In the genomic region with DNA sequence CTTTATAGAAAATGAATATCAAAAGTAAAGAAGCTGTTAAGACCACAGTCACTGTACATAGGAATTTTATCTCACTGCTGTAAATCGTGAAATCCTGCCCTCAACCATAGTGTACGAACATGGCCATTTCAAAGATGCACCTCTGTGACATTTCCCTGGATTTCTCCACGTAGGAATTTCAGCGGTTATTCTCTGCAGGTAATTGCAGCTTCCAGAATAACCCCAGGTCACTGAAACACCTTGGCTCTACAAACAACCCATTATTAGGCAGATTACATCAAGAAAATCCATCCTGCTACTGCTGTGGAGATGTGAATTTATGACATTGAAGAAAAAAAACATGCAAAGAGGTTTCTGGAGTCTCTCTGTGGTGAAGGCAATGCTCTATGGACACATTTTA, we compare ENCODE assay signal across 19 cellular contexts.
"Had no signal": no experiment of that assay in that cellular context is flagged by ENCODE, and none has a peak within 500 bp of the region (broad histone marks: within the 10 kb centered on the region; RNA-seq: fewer than 3 reads in every experiment).

No MANE protein-coding gene starts in this region.

- DNase-seq: dermis blood vessel endothelial cell; dorsolateral prefrontal cortex; effector CD4-positive, alpha-beta T cell; effector memory CD4-positive, alpha-beta T cell; foreskin keratinocyte; heart left ventricle; hypothalamus; immature natural killer cell; left cardiac atrium; left lung; left ventricle myocardium superior; lower lobe of right lung; mesenchymal stem cell; mucosa of descending colon had no signal

- H3K4me2 ChIP-seq: hepatocyte had no signal

- H3K79me2 ChIP-seq: hepatocyte had no signal

- ATAC-seq: foreskin keratinocyte, gastroesophageal sphincter, heart left ventricle, left cardiac atrium, left lung, left ventricle myocardium superior, lower lobe of right lung, mucosa of descending colon had no signal

- H3K4me1 ChIP-seq: esophagus muscularis mucosa, foreskin keratinocyte, gastroesophageal sphincter, heart left ventricle, left lung, lower lobe of right lung had no signal

- H3K27ac Mint-ChIP-seq: mesothelial cell of epicardium had no signal

- H3K9me3 ChIP-seq: esophagus muscularis mucosa, gastroesophageal sphincter, left lung, lower lobe of right lung, mucosa of descending colon had no signal

- H3K4me3 ChIP-seq: coronary artery, dorsolateral prefrontal cortex, esophagus muscularis mucosa, gastroesophageal sphincter, heart left ventricle, hepatocyte, left lung, lower lobe of right lung, mucosa of descending colon had no signal

- H3K36me3 ChIP-seq: esophagus muscularis mucosa, gastroesophageal sphincter, heart left ventricle, left lung, lower lobe of right lung had no signal

- H2AFZ ChIP-seq: hepatocyte had no signal

- H3K4me3 Mint-ChIP-seq: mesothelial cell of epicardium had no signal

- H3K27ac ChIP-seq: coronary artery, dorsolateral prefrontal cortex, esophagus muscularis mucosa, foreskin keratinocyte, gastroesophageal sphincter, heart left ventricle, hepatocyte, left lung, lower lobe of right lung had no signal

- H3K27me3 ChIP-seq: esophagus muscularis mucosa, gastroesophageal sphincter, hepatocyte, left lung had no signal
